In genomic region chr17:48997103-48997826, GRCh38 we compare ENCODE assay signal across 1 cellular context.
A peak's percentile ranks its signal among the peaks of the same experiment; 100 is the strongest.
TF ChIP-seq lines count a peak whose summit lies in the region.

TSS of gene IGF2BP1 (plus strand) at chr17:48997385. CDS start at chr17:48997746, 361 bp downstream.

TF ChIP-seq in HepG2, 621 proteins besides CTCF, POLR2A, EP300 and RAD21 (continued from another document and continues in another):
- TF ChIP-seq ZNF513 (CRISPR knock-in tag; conservative IDR thresholded peaks at IDR 0.05) = peak; percentile 87; the same call in 1 of the 2 replicates
- TF ChIP-seq ZNF768 (CRISPR knock-in tag; IDR thresholded peaks at IDR 0.05) = peak; percentile 78; the same call in 1 of the 2 replicates
- TF ChIP-seq SP140L (CRISPR knock-in tag; IDR thresholded peaks at IDR 0.05; ENCODE audit: borderline replicate concordance) = peak; percentile 81; the same call in 1 of the 2 replicates
- peak; percentile 21; the same call in 1 of the 2 replicates for TF ChIP-seq ZNF263 (CRISPR knock-in tag; IDR thresholded peaks at IDR 0.05)
- TF ChIP-seq PAXIP1 (CRISPR knock-in tag; conservative IDR thresholded peaks at IDR 0.05) = no peak; the same call in 1 of the 2 replicates
- 0 out of 2 replicates have a peak, but pooled peaks have one; percentile 31 for TF ChIP-seq ZNF766 (CRISPR knock-in tag; IDR thresholded peaks at IDR 0.05; ENCODE audit: borderline replicate concordance)
- TF ChIP-seq SATB2 (CRISPR knock-in tag; IDR thresholded peaks at IDR 0.05) = no peak
- TF ChIP-seq ZNF670 (CRISPR knock-in tag; IDR thresholded peaks at IDR 0.05; ENCODE audit: borderline replicate concordance) = peak; percentile 93; the same call in 1 of the 2 replicates
- no peak for TF ChIP-seq FLYWCH1 (CRISPR knock-in tag; IDR thresholded peaks at IDR 0.05)
- no peak for TF ChIP-seq ZNF646 (CRISPR knock-in tag; IDR thresholded peaks at IDR 0.05)
- TF ChIP-seq ZNF331 (CRISPR knock-in tag; IDR thresholded peaks at IDR 0.05) = peak; percentile 60
- peak; percentile 40; the same call in 1 of the 2 replicates for TF ChIP-seq MEIS2 (CRISPR knock-in tag; IDR thresholded peaks at IDR 0.05)
- TF ChIP-seq ZNF329 (CRISPR knock-in tag; IDR thresholded peaks at IDR 0.05; ENCODE audit: low read depth) = 0 out of 2 replicates have a peak, but pooled peaks have one; percentile 20
- peak; percentile 84 for TF ChIP-seq ZNF883 (CRISPR knock-in tag; IDR thresholded peaks at IDR 0.05; ENCODE audit: not compliant biosample characterization)
- peak; percentile 85 for TF ChIP-seq MTERF4 (CRISPR knock-in tag; IDR thresholded peaks at IDR 0.05)
- TF ChIP-seq GLI4 (CRISPR knock-in tag; IDR thresholded peaks at IDR 0.05; ENCODE audit: borderline replicate concordance) = peak; percentile 67; the same call in 1 of the 2 replicates
- TF ChIP-seq TFDP2 (CRISPR knock-in tag; IDR thresholded peaks at IDR 0.05) = peak; percentile 51; the same call in 1 of the 2 replicates
- TF ChIP-seq ZNF232 (CRISPR knock-in tag; IDR thresholded peaks at IDR 0.05; ENCODE audit: borderline replicate concordance) = peak; percentile 69; the same call in 1 of the 2 replicates
- TF ChIP-seq PAX8 (CRISPR knock-in tag; IDR thresholded peaks at IDR 0.05; ENCODE audit: borderline replicate concordance) = 0 out of 2 replicates have a peak, but pooled peaks have one; percentile 37
- no peak for TF ChIP-seq PLSCR1 (CRISPR knock-in tag; IDR thresholded peaks at IDR 0.05; ENCODE audit: borderline replicate concordance)
- peak; percentile 8; the same call in 1 of the 2 replicates for TF ChIP-seq HIVEP1 (CRISPR knock-in tag; IDR thresholded peaks at IDR 0.05)
- TF ChIP-seq ZNF260 (CRISPR knock-in tag; IDR thresholded peaks at IDR 0.05; ENCODE audit: borderline replicate concordance, low read depth) = 0 out of 2 replicates have a peak, but pooled peaks have one; percentile 12
- TF ChIP-seq ZNF142 (CRISPR knock-in tag; IDR thresholded peaks at IDR 0.05) = peak; percentile 78
- no peak; the same call in 1 of the 2 replicates for TF ChIP-seq TEF (CRISPR knock-in tag; IDR thresholded peaks at IDR 0.05)
- 0 out of 2 replicates have a peak, but pooled peaks have one; percentile 61 for TF ChIP-seq THAP8 (CRISPR knock-in tag; IDR thresholded peaks at IDR 0.05; ENCODE audit: borderline replicate concordance)
- peak; percentile 87 for TF ChIP-seq IKZF4 (CRISPR knock-in tag; IDR thresholded peaks at IDR 0.05; ENCODE audit: borderline replicate concordance, low read depth, not compliant biosample characterization)
- TF ChIP-seq ZFP82 (CRISPR knock-in tag; IDR thresholded peaks at IDR 0.05; ENCODE audit: borderline replicate concordance) = peak; percentile 29; the same call in 1 of the 2 replicates
- TF ChIP-seq FOXK1 (CRISPR knock-in tag; IDR thresholded peaks at IDR 0.05; ENCODE audit: borderline replicate concordance, low read depth) = peak; percentile 62; the same call in 1 of the 2 replicates
- no peak for TF ChIP-seq MLX (CRISPR knock-in tag; IDR thresholded peaks at IDR 0.05)
